1 cellular context compared by ENCODE assay signal in genomic region chr15:95558131-95558530, GRCh38.
TF ChIP-seq lines count a peak whose summit lies in the region.

No MANE protein-coding gene starts in this region.

TF ChIP-seq in HEK293, 187 proteins besides CTCF, POLR2A, EP300 and RAD21 (continued from another document):
- TF ChIP-seq ZNF398 (tag by site-specific recombination; IDR thresholded peaks at IDR 0.05) = no peak
- TF ChIP-seq BCL11B (tag by site-specific recombination; IDR thresholded peaks at IDR 0.05; ENCODE audit: low read depth) = no peak
- TF ChIP-seq ZNF837 (tag by site-specific recombination; IDR thresholded peaks at IDR 0.05) = no peak
- no peak for TF ChIP-seq ZBTB26 (tag by site-specific recombination; optimal IDR thresholded peaks at IDR 0.05)
- TF ChIP-seq ZNF169 (tag by site-specific recombination; IDR thresholded peaks at IDR 0.05) = no peak
